ENCODE assay signal across 20 cellular contexts in the genomic region with DNA sequence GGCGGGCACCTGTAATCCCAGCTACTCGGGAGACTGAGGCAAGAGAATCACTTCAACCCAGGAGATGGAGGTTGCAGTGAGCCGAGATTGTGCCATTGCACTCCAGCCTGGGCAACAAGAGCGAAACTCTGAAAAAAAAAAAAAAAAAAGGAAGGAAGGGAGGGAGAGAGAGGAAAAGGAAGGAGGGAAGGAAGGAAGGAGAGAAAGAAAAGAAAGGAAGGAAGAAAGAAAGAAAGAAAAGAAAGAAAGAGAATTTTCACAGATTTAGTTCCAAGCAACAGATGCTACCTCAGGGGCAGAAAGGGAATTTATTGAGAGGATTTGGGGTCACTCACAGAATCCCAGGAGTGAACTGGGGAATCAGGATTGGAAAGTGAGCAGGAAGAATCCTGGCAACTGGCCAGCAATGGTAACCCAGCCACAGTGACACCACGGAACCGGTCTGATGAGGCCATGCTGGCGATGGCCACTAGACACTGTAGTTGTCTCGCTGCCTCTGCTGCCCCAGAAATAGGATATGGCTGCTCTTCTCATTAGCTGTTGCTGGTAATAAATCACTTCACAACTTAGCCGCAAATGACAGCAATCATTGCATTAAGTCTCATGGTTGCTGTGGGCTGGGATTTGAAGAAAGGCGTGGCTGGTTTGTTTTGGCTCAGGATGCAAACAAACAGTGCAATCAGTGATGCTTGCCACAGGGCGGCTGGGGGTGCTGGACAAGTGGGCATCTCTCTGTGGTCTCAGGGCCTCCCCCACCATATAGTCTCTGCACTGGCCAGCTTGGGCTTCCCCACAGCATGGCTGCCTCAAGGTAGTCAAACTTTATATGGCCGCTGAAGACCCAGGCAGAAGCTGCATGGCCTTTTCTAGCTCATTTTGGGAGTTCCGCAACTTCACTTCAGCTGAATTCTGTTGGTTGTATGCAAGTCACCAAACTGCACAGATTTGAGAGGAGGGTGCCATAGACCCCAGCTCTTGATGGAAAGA. TPM values are rescaled to one million over a fixed set of nuclear protein-coding genes. Genes with fewer than 3 reads are reported as not detected.
DNase-seq lines count a peak whose midpoint lies in the region; ATAC-seq and TF ChIP-seq lines count a peak whose summit lies in the region.
"Had no signal": no experiment of that assay in that cellular context is flagged by ENCODE, and none has a peak within 500 bp of the region (broad histone marks: within the 10 kb centered on the region; RNA-seq: fewer than 3 reads in every experiment).

No MANE protein-coding gene starts in this region.

- H3K36me3 Mint-ChIP-seq in T-helper 2 cell treated with Interferon-gamma antibody and Interleukin-4, amounts not matched to agents 5 μg/mL and 100 μg/mL, for 36 hours (ENCODE audit: low read depth): no peaks in the 10 kb centered on the region
- no peaks in the 10 kb centered on the region for H3K36me3 Mint-ChIP-seq in CD4-positive, alpha-beta T cell (ENCODE audit: low read depth)
- H3K36me3 Mint-ChIP-seq: activated CD8-positive, alpha-beta memory T cell treated with anti-CD3 and anti-CD28 coated beads, Interleukin-2, amount 10 ng/mL, durations not matched to agents 7 days and 5 days had no signal

- no peak for TF ChIP-seq CTCF in mammary epithelial cell (conservative IDR thresholded peaks at IDR 0.05 in 1 of 2, IDR thresholded peaks at IDR 0.05 in 1 of 2; ENCODE audit: extremely low read depth in 1 of 2, insufficient read depth in 1 of 2, low read depth in 1 of 2, low read length in 2 of 2)
- TF ChIP-seq CTCF in CD4-positive, alpha-beta T cell (IDR thresholded peaks at IDR 0.05): no peak

- no peak overlapping the region for H2AFZ ChIP-seq in mammary epithelial cell (ENCODE audit: low read depth, low read length)
- H2AFZ ChIP-seq: GM23248 had no signal

- H3K4me2 ChIP-seq in mammary epithelial cell (ENCODE audit: insufficient read depth, low read depth, low read length): no peak overlapping the region

- POLR2A ChIA-PET in CD4-positive, alpha-beta T cell (lab: Charles Lee): no interaction called here

- no peaks in the 10 kb centered on the region for H3K9me3 ChIP-seq in mammary epithelial cell (replicated peaks; ENCODE audit: insufficient read depth, low read length)
- H3K9me3 ChIP-seq in CD4-positive, alpha-beta T cell (ENCODE audit: control insufficient read depth, low read length): no peaks in the 10 kb centered on the region
- H3K9me3 ChIP-seq: SJCRH30 had no signal

- H3K36me3 ChIP-seq in mammary epithelial cell (ENCODE audit: insufficient read depth, low read length): peaks cover 8% of the 10 kb centered on the region
- H3K36me3 ChIP-seq: SJCRH30 had no signal

- H3K27me3 Mint-ChIP-seq in T-helper 2 cell treated with Interferon-gamma antibody and Interleukin-4, amounts not matched to agents 5 μg/mL and 100 μg/mL, for 36 hours (ENCODE audit: low read depth): peaks cover 19% of the 10 kb centered on the region
- peaks cover 11% of the 10 kb centered on the region for H3K27me3 Mint-ChIP-seq in CD4-positive, alpha-beta T cell

- H3K4me1 Mint-ChIP-seq in T-helper 2 cell treated with Interferon-gamma antibody and Interleukin-4, amounts not matched to agents 5 μg/mL and 100 μg/mL, for 36 hours (ENCODE audit: low read depth): no peaks in the 10 kb centered on the region
- H3K4me1 Mint-ChIP-seq in CD4-positive, alpha-beta T cell (ENCODE audit: low read depth): no peaks in the 10 kb centered on the region
- H3K4me1 Mint-ChIP-seq: activated CD8-positive, alpha-beta memory T cell treated with anti-CD3 and anti-CD28 coated beads, Interleukin-2, amount 10 ng/mL, durations not matched to agents 7 days and 5 days had no signal

- H3K4me3 Mint-ChIP-seq in T-helper 2 cell treated with Interferon-gamma antibody and Interleukin-4, amounts not matched to agents 5 μg/mL and 100 μg/mL, for 36 hours: no peak overlapping the region
- no peak overlapping the region for H3K4me3 Mint-ChIP-seq in CD4-positive, alpha-beta T cell
- H3K4me3 Mint-ChIP-seq: activated CD8-positive, alpha-beta memory T cell treated with anti-CD3 and anti-CD28 coated beads, Interleukin-2, amount 10 ng/mL, durations not matched to agents 7 days and 5 days; neural crest cell had no signal

- dilution Hi-C loops in mammary epithelial cell (cut with HindIII; ENCODE audit: low sequenced_read_pairs): loop anchor here (5.0 kb wide), 1 partner anchor 34 kb away; no protein-coding TSS in a partner anchor

- ATAC-seq in CD4-positive, alpha-beta T cell (ENCODE audit: poor library complexity): no peak
- ATAC-seq in GM19455 (IDR thresholded peaks at IDR 0.05; ENCODE audit: unreplicated experiment): no peak
- ATAC-seq: activated CD8-positive, alpha-beta memory T cell treated with anti-CD3 and anti-CD28 coated beads, Interleukin-2, amount 10 ng/mL, durations not matched to agents 7 days and 5 days; left cardiac atrium had no signal

- no peak overlapping the region for H3K27ac Mint-ChIP-seq in T-helper 2 cell treated with Interferon-gamma antibody and Interleukin-4, amounts not matched to agents 5 μg/mL and 100 μg/mL, for 36 hours
- H3K27ac Mint-ChIP-seq in CD4-positive, alpha-beta T cell: no peak overlapping the region
- H3K27ac Mint-ChIP-seq: activated CD8-positive, alpha-beta memory T cell treated with anti-CD3 and anti-CD28 coated beads, Interleukin-2, amount 10 ng/mL, durations not matched to agents 7 days and 5 days had no signal

- in situ Hi-C loops in mammary epithelial cell (cut with MboI; ENCODE audit: low sequenced_read_pairs in 2 of 2): no loop called here

- no peaks in the 10 kb centered on the region for H3K9me3 Mint-ChIP-seq in T-helper 2 cell treated with Interferon-gamma antibody and Interleukin-4, amounts not matched to agents 5 μg/mL and 100 μg/mL, for 36 hours
- H3K9me3 Mint-ChIP-seq in CD4-positive, alpha-beta T cell: no peaks in the 10 kb centered on the region
- H3K9me3 Mint-ChIP-seq: neural crest cell had no signal

- no peaks in the 10 kb centered on the region for H3K79me2 ChIP-seq in mammary epithelial cell (ENCODE audit: insufficient read depth, low read length)

- CTCF ChIA-PET in mammary epithelial cell (lab: Charles Lee; ENCODE audit: low non-redundant PET): no interaction called here
- CTCF ChIA-PET in CD4-positive, alpha-beta T cell (lab: Charles Lee): no interaction called here

- H3K27me3 ChIP-seq in mammary epithelial cell (ENCODE audit: insufficient read depth, low read length): no peaks in the 10 kb centered on the region
- peaks cover 12% of the 10 kb centered on the region for H3K27me3 ChIP-seq in CD4-positive, alpha-beta T cell (ENCODE audit: control insufficient read depth, insufficient read depth, low read length)

- H4K20me1 ChIP-seq in mammary epithelial cell (ENCODE audit: insufficient read depth, low read length): no peaks in the 10 kb centered on the region

- no peak overlapping the region for H3K9ac ChIP-seq in mammary epithelial cell (ENCODE audit: insufficient read depth, low read length)
- H3K9ac ChIP-seq: GM23248 had no signal

- H3K4me1 ChIP-seq in mammary epithelial cell (ENCODE audit: insufficient read depth, low read length): peaks cover 28% of the 10 kb centered on the region

- 92% methylated on average over 11 of the region's 13 CpGs for WGBS in mammary epithelial cell (ENCODE audit: low coverage, missing lambda C conversion rate)

- no peak overlapping the region for H3K27ac ChIP-seq in mammary epithelial cell (ENCODE audit: insufficient read depth, low read depth, low read length)
- no peak overlapping the region for H3K27ac ChIP-seq in CD4-positive, alpha-beta T cell (ENCODE audit: low read depth, low read length)
- H3K27ac ChIP-seq: GM23248, SJCRH30 had no signal

- H3K4me3 ChIP-seq in mammary epithelial cell (replicated peaks in 1 of 3; ENCODE audit: insufficient read depth in 1 of 3, low read depth in 2 of 3, low read length in 3 of 3): no peak overlapping the region
- H3K4me3 ChIP-seq: GM23248, SJCRH30 had no signal

- BruUV-seq in mammary epithelial cell (replicated peaks; lab: Mats Ljungman, UMichigan): TSS peak; percentile 22

- peak; percentile 32 for DNase-seq in DMS153 (lab: John Stamatoyannopoulos, UW)
- DNase-seq in DMS153 treated with DMSO at 0.1 percent for 48 hours (lab: John Stamatoyannopoulos, UW; ENCODE audit: unreplicated experiment): no peak
- DNase-seq in COLO668 (lab: John Stamatoyannopoulos, UW; ENCODE audit: unreplicated experiment): peak; percentile 84
- peak; percentile 94 for DNase-seq in NCI-H510A treated with DMSO at 0.1 percent for 48 hours (lab: John Stamatoyannopoulos, UW)
- DNase-seq in mammary epithelial cell: no peak
- DNase-seq in T-helper 2 cell treated with Interferon-gamma antibody and Interleukin-4, amounts not matched to agents 5 μg/mL and 100 μg/mL, for 36 hours (ENCODE audit: low spot score): no peak
- DNase-seq in CD4-positive, alpha-beta T cell: no peak
- DNase-seq: activated CD4-positive, alpha-beta T cell treated with anti-CD3 and anti-CD28 coated beads for 1 hour; activated CD8-positive, alpha-beta memory T cell treated with anti-CD3 and anti-CD28 coated beads, Interleukin-2, amount 10 ng/mL, durations not matched to agents 7 days and 5 days; dermis blood vessel endothelial cell; DND-41; foreskin melanocyte; GM23248; left cardiac atrium; SJCRH30 had no signal

- intact Hi-C loops in mammary epithelial cell (cut with micrococcal nuclease): loop anchor here (10.0 kb wide), 1 partner anchor 91 kb away; the partner anchor contains the start of gene TOMM40
- intact Hi-C loops in CD4-positive, alpha-beta T cell (cut with DNase I, micrococcal nuclease): no loop called here

RNA-seq across cellular contexts. Expression of gene BCAM, which starts 5.2 kb away (rescaled TPM):
- 100 to 1,000 TPM; 114 to 120 TPM for total RNA-seq in mammary epithelial cell
- 45.1 TPM for polyA plus RNA-seq in mammary epithelial cell
- 51.0 TPM for polyA minus RNA-seq in mammary epithelial cell
- total RNA-seq in CD4-positive, alpha-beta T cell: not detected
- total RNA-seq: activated CD8-positive, alpha-beta memory T cell treated with anti-CD3 and anti-CD28 coated beads, Interleukin-2, amount 10 ng/mL, durations not matched to agents 7 days and 5 days had no signal

RNA-seq across cellular contexts. Expression of gene CBLC, which starts 26.0 kb away (rescaled TPM):
- total RNA-seq in mammary epithelial cell: 10 to 100 TPM; 51.2 to 76.7 TPM
- 39.4 TPM for polyA plus RNA-seq in mammary epithelial cell
- 48.2 TPM for polyA minus RNA-seq in mammary epithelial cell
- total RNA-seq in CD4-positive, alpha-beta T cell: not detected
- total RNA-seq: A172; activated CD8-positive, alpha-beta memory T cell treated with anti-CD3 and anti-CD28 coated beads, Interleukin-2, amount 10 ng/mL, durations not matched to agents 7 days and 5 days; dermis blood vessel endothelial cell; GM23248; left cardiac atrium; neural crest cell; SJCRH30; temporal lobe had no signal
- polyA plus RNA-seq: BJ, GM23248 had no signal

RNA-seq across cellular contexts. Expression of gene NECTIN2, which starts 42.4 kb away (rescaled TPM):
- total RNA-seq in mammary epithelial cell: 10 to 100 TPM; 51.0 to 74.5 TPM
- 48.6 TPM for polyA plus RNA-seq in mammary epithelial cell
- 66.6 TPM for polyA minus RNA-seq in mammary epithelial cell
- total RNA-seq in CD4-positive, alpha-beta T cell: 1 to 10 TPM; 1.8 to 1.9 TPM

RNA-seq across cellular contexts. Expression of gene BCL3, which starts 55.2 kb away (rescaled TPM):
- total RNA-seq in mammary epithelial cell: 10 to 100 TPM in 1 of 2 donors, 1 to 10 TPM in 1; 3.7 to 23.4 TPM
- polyA plus RNA-seq in mammary epithelial cell: 4.1 TPM
- polyA minus RNA-seq in mammary epithelial cell: 12.2 TPM
- total RNA-seq in CD4-positive, alpha-beta T cell: 10 to 100 TPM; 90.9 to 97.1 TPM

Comparison
In these comparisons a context has a peak if more than half of its experiments do, and no peak if none do; other contexts are left out.
1. DNase-seq: peak in DMS153 (single experiment), COLO668 (single experiment) and NCI-H510A treated with DMSO at 0.1 percent for 48 hours (single experiment); none in DMS153 treated with DMSO at 0.1 percent for 48 hours (single experiment), mammary epithelial cell (single experiment), T-helper 2 cell treated with Interferon-gamma antibody and Interleukin-4, amounts not matched to agents 5 μg/mL and 100 μg/mL, for 36 hours (single experiment) and CD4-positive, alpha-beta T cell (0 of 10).
2. RNA of gene BCAM, which starts 5.2 kb away (total RNA-seq): 114 to 120 TPM in mammary epithelial cell; not detected in CD4-positive, alpha-beta T cell; every median in the first group is over 100 times any median in the second.
3. RNA of gene CBLC, which starts 26.0 kb away (total RNA-seq): 51.2 to 76.7 TPM in mammary epithelial cell; not detected in CD4-positive, alpha-beta T cell; every median in the first group is over 10 times any median in the second.
4. RNA of gene NECTIN2, which starts 42.4 kb away (total RNA-seq): 51.0 to 74.5 TPM in mammary epithelial cell; 1.8 to 1.9 TPM in CD4-positive, alpha-beta T cell; every median in the first group is over 10 times any median in the second.